In the genomic region with DNA sequence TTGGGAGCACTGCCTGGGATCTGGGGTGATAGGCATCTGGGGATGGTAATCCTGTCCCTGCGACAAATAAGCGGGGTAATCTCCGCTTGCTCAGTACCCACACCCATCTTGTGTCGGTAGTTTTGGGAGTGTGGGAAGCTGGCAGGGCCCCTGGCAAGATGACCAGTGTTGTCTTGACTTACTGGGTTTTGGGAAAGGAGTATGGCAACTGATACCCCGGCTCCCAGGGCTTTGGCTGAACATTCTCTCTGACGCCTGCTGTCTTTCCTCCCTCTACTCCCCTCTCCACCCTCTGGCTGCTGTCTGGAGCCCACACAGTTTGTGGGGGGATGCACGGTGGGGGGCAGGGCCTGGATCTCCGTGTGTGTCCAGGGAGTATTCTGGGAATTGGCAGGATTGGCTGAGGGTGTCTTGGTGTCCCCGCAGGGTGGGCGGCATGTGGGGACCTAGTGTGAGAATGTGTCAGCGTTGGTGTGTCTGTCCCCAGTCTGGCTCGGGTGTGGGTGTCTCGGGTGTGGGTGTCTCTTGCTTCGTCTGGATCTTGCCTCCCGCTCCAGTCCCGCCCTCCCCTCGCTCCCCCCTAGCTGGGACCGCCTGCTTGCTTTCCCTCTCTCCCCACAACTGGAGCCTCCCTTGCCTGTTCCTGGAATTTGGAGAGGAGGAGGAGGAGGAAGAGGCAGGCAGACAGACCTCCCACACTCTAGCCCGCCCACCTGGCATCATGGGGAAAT, we compare ENCODE assay signal across 8 cellular contexts. TPM values are rescaled to one million over a fixed set of nuclear protein-coding genes. Genes with fewer than 3 reads are reported as not detected.
DNase-seq lines count a peak whose midpoint lies in the region; ATAC-seq and TF ChIP-seq lines count a peak whose summit lies in the region.

No MANE protein-coding gene starts in this region.

- intact Hi-C loops in prostate gland (cut with DNase I), result no loop called here

- POLR2A ChIA-PET in HEK293T (lab: Yijun Ruan, JAX), result interaction anchor here (1.1 kb wide), 1 partner anchor 33 kb away, joined by 3 read pairs; no protein-coding TSS in a partner anchor

- 15% methylated on average over 19 of the region's 19 CpGs for WGBS in prostate gland

- H3K4me3 ChIP-seq in GM12865 (ENCODE audit: low read depth, low read length) (peak overlapping the region; percentile 96), prostate gland (no peak overlapping the region)

- H3K9me3 Mint-ChIP-seq in T-helper 1 cell treated with Interleukin-12 subunit alpha and Interleukin-12 subunit beta and Interleukin-4 antibody, amounts not matched to agents 30 μg/mL and 1 μg/mL, for 36 hours, result no peaks in the 10 kb centered on the region

- H3K27me3 ChIP-seq in prostate gland (replicated peaks; ENCODE audit: insufficient read depth), result no peaks in the 10 kb centered on the region

- peak overlapping the region; percentile 99 for H3K27ac Mint-ChIP-seq in T-helper 1 cell treated with Interleukin-12 subunit alpha and Interleukin-12 subunit beta and Interleukin-4 antibody, amounts not matched to agents 30 μg/mL and 1 μg/mL, for 36 hours

- H3K9me3 ChIP-seq in prostate gland, result no peaks in the 10 kb centered on the region

- H3K4me1 ChIP-seq in prostate gland (replicated peaks), result peaks cover 43% of the 10 kb centered on the region

- no peak for DNase-seq in GM12865 (ENCODE audit: low read depth)
- peak; percentile 10 for DNase-seq in epidermal melanocyte (ENCODE audit: insufficient read length, low spot score)
- DNase-seq in prostate gland (ENCODE audit: low spot score), result no peak
- DNase-seq in NCI-H1417 (lab: John Stamatoyannopoulos, UW), result no peak
- no peak for DNase-seq in HEK293T (ENCODE audit: extremely low spot score)

- peak overlapping the region; percentile 58 to 64 for H3K27ac ChIP-seq in prostate gland

- H3K4me1 Mint-ChIP-seq in T-helper 1 cell treated with Interleukin-12 subunit alpha and Interleukin-12 subunit beta and Interleukin-4 antibody, amounts not matched to agents 30 μg/mL and 1 μg/mL, for 36 hours (ENCODE audit: low read depth), result peaks cover 82% of the 10 kb centered on the region

- peak overlapping the region; percentile 90 for H3K4me3 Mint-ChIP-seq in T-helper 1 cell treated with Interleukin-12 subunit alpha and Interleukin-12 subunit beta and Interleukin-4 antibody, amounts not matched to agents 30 μg/mL and 1 μg/mL, for 36 hours

- no peaks in the 10 kb centered on the region for H3K27me3 Mint-ChIP-seq in T-helper 1 cell treated with Interleukin-12 subunit alpha and Interleukin-12 subunit beta and Interleukin-4 antibody, amounts not matched to agents 30 μg/mL and 1 μg/mL, for 36 hours (ENCODE audit: low read depth)

- TF ChIP-seq CTCF in GM12865 (IDR thresholded peaks at IDR 0.05; ENCODE audit: insufficient read depth, low read depth, low read length, missing control alignments) (no peak), prostate gland (IDR thresholded peaks at IDR 0.05) (no peak)

- H3K36me3 ChIP-seq in prostate gland, result no peaks in the 10 kb centered on the region

- no peak for ATAC-seq in GM19467 (IDR thresholded peaks at IDR 0.05; ENCODE audit: unreplicated experiment)
- no peak for ATAC-seq in GM18498 (IDR thresholded peaks at IDR 0.05; ENCODE audit: unreplicated experiment)

- CTCF ChIA-PET in HEK293T (lab: Yijun Ruan, JAX), result interaction anchor here (1.0 kb wide), 1 partner anchor 33 kb away, joined by 3 read pairs; no protein-coding TSS in a partner anchor

- peaks cover 2% of the 10 kb centered on the region for H3K36me3 Mint-ChIP-seq in T-helper 1 cell treated with Interleukin-12 subunit alpha and Interleukin-12 subunit beta and Interleukin-4 antibody, amounts not matched to agents 30 μg/mL and 1 μg/mL, for 36 hours (ENCODE audit: low read depth)

- peak; percentile 24 for TF ChIP-seq POLR2A in prostate gland (IDR thresholded peaks at IDR 0.05)

TF ChIP-seq in HEK293T, 16 proteins besides CTCF, POLR2A, EP300 and RAD21:
- TF ChIP-seq SUZ12 (IDR thresholded peaks at IDR 0.05) (no peak), SP1 (IDR thresholded peaks at IDR 0.05) (no peak), TARDBP (IDR thresholded peaks at IDR 0.05) (no peak), ARNT (IDR thresholded peaks at IDR 0.05) (no peak), FOXM1 (IDR thresholded peaks at IDR 0.05; ENCODE audit: borderline replicate concordance) (no peak), HDGF (IDR thresholded peaks at IDR 0.05; ENCODE audit: borderline replicate concordance) (no peak), LEF1 (IDR thresholded peaks at IDR 0.05; ENCODE audit: borderline replicate concordance) (no peak), ZNF384 (IDR thresholded peaks at IDR 0.05) (no peak), L3MBTL2 (conservative IDR thresholded peaks at IDR 0.05) (no peak), BHLHE40 (IDR thresholded peaks at IDR 0.05; ENCODE audit: borderline replicate concordance) (no peak), FOXK2 (IDR thresholded peaks at IDR 0.05) (no peak)
- TF ChIP-seq, protein P1, sequence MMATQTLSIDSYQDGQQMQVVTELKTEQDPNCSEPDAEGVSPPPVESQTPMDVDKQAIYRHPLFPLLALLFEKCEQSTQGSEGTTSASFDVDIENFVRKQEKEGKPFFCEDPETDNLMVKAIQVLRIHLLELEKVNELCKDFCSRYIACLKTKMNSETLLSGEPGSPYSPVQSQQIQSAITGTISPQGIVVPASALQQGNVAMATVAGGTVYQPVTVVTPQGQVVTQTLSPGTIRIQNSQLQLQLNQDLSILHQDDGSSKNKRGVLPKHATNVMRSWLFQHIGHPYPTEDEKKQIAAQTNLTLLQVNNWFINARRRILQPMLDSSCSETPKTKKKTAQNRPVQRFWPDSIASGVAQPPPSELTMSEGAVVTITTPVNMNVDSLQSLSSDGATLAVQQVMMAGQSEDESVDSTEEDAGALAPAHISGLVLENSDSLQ (IDR thresholded peaks at IDR 0.05), result no peak

RNA-seq across cellular contexts. Expression of a gene that starts 12.0 kb away (rescaled TPM):
- 10 to 100 TPM; 24.4 to 70.6 TPM for total RNA-seq in prostate gland

RNA-seq across cellular contexts. Expression of a gene that starts 33.3 kb away (rescaled TPM):
- total RNA-seq in prostate gland, result 10 to 100 TPM in 1 of 2 donors, 1 to 10 TPM in 1; 2.1 to 10.3 TPM

RNA-seq across cellular contexts. Expression of a gene that starts 43.6 kb away (rescaled TPM):
- total RNA-seq in prostate gland, result 1 to 10 TPM in 1 of 2 donors, under 1 TPM in 1; 0.82 to 5.3 TPM
